Comparison of ENCODE assay signal across 1 cellular context in genomic region chr12:1811281-1811947, GRCh38.
TF ChIP-seq lines count a peak whose summit lies in the region.

No MANE protein-coding gene starts in this region.

TF ChIP-seq in HepG2, 621 proteins besides CTCF, POLR2A, EP300 and RAD21 (continued from another document and continues in another):
- TF ChIP-seq RERE (CRISPR knock-in tag; IDR thresholded peaks at IDR 0.05; ENCODE audit: low read depth) (no peak), ZNF598 (CRISPR knock-in tag; IDR thresholded peaks at IDR 0.05; ENCODE audit: borderline replicate concordance) (no peak), DRAP1 (CRISPR knock-in tag; IDR thresholded peaks at IDR 0.05) (peak; percentile 71), PATZ1 (CRISPR knock-in tag; IDR thresholded peaks at IDR 0.05) (peak; percentile 47), ZNF263 (CRISPR knock-in tag; IDR thresholded peaks at IDR 0.05) (peak; percentile 74; the same call in 1 of the 2 replicates), ZNF224 (CRISPR knock-in tag; IDR thresholded peaks at IDR 0.05) (no peak), ZNF543 (CRISPR knock-in tag; IDR thresholded peaks at IDR 0.05) (no peak), POLR2AphosphoS5 (IDR thresholded peaks at IDR 0.05; ENCODE audit: low read depth, low read length) (peak; percentile 51; the same call in 1 of the 2 replicates), PRDM10 (CRISPR knock-in tag; IDR thresholded peaks at IDR 0.05; ENCODE audit: low read depth) (no peak), ZNF614 (CRISPR knock-in tag; IDR thresholded peaks at IDR 0.05; ENCODE audit: borderline replicate concordance) (no peak), ZNF687 (CRISPR knock-in tag; IDR thresholded peaks at IDR 0.05) (peak; percentile 87), ZFP41 (CRISPR knock-in tag; IDR thresholded peaks at IDR 0.05; ENCODE audit: borderline replicate concordance) (no peak), ZEB1 (IDR thresholded peaks at IDR 0.05; ENCODE audit: insufficient replicate concordance, low read depth) (no peak), MTF1 (CRISPR knock-in tag; IDR thresholded peaks at IDR 0.05) (no peak), AFF4 (CRISPR knock-in tag; IDR thresholded peaks at IDR 0.05) (peak; percentile 70; the same call in 1 of the 2 replicates), SOX13 (IDR thresholded peaks at IDR 0.05) (no peak), SOX13 (CRISPR knock-in tag; conservative IDR thresholded peaks at IDR 0.05 in 1 of 2, IDR thresholded peaks at IDR 0.05 in 1 of 2) (peak in 1 of 2 experiments; percentile 17; a peak in 1 of 4 replicates), YY1 (IDR thresholded peaks at IDR 0.05; ENCODE audit: insufficient read depth, insufficient replicate concordance, low read depth, low read length) (peak; percentile 9), BORCS8-MEF2B (CRISPR knock-in tag; IDR thresholded peaks at IDR 0.05) (no peak), RARA (CRISPR knock-in tag; IDR thresholded peaks at IDR 0.05) (peak; percentile 77), ZBTB44 (CRISPR knock-in tag; IDR thresholded peaks at IDR 0.05) (no peak), NR2F2 (IDR thresholded peaks at IDR 0.05; ENCODE audit: borderline replicate concordance, low read depth) (0 out of 2 replicates have a peak, but pooled peaks have one; percentile 6), GFI1 (CRISPR knock-in tag; IDR thresholded peaks at IDR 0.05; ENCODE audit: borderline replicate concordance) (no peak), ZNF572 (CRISPR knock-in tag; IDR thresholded peaks at IDR 0.05) (no peak; the same call in 1 of the 2 replicates), ZNF713 (CRISPR knock-in tag; IDR thresholded peaks at IDR 0.05) (0 out of 2 replicates have a peak, but pooled peaks have one; percentile 13), ZNF460 (CRISPR knock-in tag; IDR thresholded peaks at IDR 0.05; ENCODE audit: borderline replicate concordance) (no peak), ZHX1 (CRISPR knock-in tag; IDR thresholded peaks at IDR 0.05; ENCODE audit: low read depth) (no peak)
